ENCODE assay signal across 2 cellular contexts in genomic region chr12:113955109-113955970, GRCh38.
TF ChIP-seq lines count a peak whose summit lies in the region.

No MANE protein-coding gene starts in this region.

TF ChIP-seq in HCT116, 20 proteins besides CTCF, POLR2A, EP300 and RAD21 (continued from another document):
- TF ChIP-seq REST (IDR thresholded peaks at IDR 0.05; ENCODE audit: low read depth) (no peak), JUND (IDR thresholded peaks at IDR 0.05) (no peak), CBX3 (IDR thresholded peaks at IDR 0.05; ENCODE audit: low read depth) (no peak)

TF ChIP-seq in SK-N-SH treated with all-trans-retinoic acid at 6 μM for 48 hours, 23 proteins besides CTCF, POLR2A, EP300 and RAD21 (continued from another document):
- no peak for TF ChIP-seq PATZ1 (CRISPR knock-in tag; IDR thresholded peaks at IDR 0.05; ENCODE audit: borderline replicate concordance)
- TF ChIP-seq OSR1 (CRISPR knock-in tag; IDR thresholded peaks at IDR 0.05): no peak
- TF ChIP-seq TSHZ2 (CRISPR knock-in tag; IDR thresholded peaks at IDR 0.05): no peak
